24 cellular contexts compared by ENCODE assay signal in the genomic region with DNA sequence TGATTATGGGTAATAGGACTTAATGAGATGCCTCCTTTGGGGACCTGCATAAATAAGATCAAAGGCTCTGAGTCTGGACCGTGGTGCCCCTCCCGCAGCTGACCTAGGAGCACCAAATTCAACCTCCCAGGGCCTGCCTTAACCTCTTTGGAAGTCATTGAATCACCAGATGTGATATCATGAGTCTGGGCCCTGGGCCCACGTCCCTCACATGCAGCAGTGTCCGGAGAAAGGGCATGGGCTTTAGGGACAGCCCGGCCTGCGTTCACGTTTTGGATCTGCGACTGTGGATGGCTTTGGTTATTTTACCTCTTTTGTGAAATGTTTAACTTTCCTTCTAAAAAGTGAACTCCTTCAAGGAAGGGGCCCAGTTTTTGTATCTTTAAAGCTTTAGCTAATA.
"Had no signal": no experiment of that assay in that cellular context is flagged by ENCODE, and none has a peak within 500 bp of the region (broad histone marks: within the 10 kb centered on the region; RNA-seq: fewer than 3 reads in every experiment).

No MANE protein-coding gene starts in this region.

- H3K27ac Mint-ChIP-seq: natural killer cell; stimulated activated effector memory CD8-positive, alpha-beta T cell treated with anti-CD3 and anti-CD28 coated beads, Interleukin-12 subunit alpha, Interleukin-12 subunit beta, amount 100 ng/mL, for 72 hours had no signal

- H3K4me3 Mint-ChIP-seq: central memory CD8-positive, alpha-beta T cell; natural killer cell; neural crest cell; stimulated activated effector memory CD8-positive, alpha-beta T cell treated with anti-CD3 and anti-CD28 coated beads, Interleukin-12 subunit alpha, Interleukin-12 subunit beta, amount 100 ng/mL, for 72 hours had no signal

- H3K36me3 Mint-ChIP-seq: natural killer cell; stimulated activated effector memory CD8-positive, alpha-beta T cell treated with anti-CD3 and anti-CD28 coated beads, Interleukin-12 subunit alpha, Interleukin-12 subunit beta, amount 100 ng/mL, for 72 hours had no signal

- DNase-seq: colonic mucosa; dermis blood vessel endothelial cell; effector memory CD4-positive, alpha-beta T cell; foreskin keratinocyte; heart right ventricle; hippocampal formation; left cardiac atrium; left lung; lower lobe of right lung; natural killer cell; nucleus accumbens; right cardiac atrium; small intestine; stimulated activated CD4-positive, alpha-beta T cell treated with anti-CD3 and anti-CD28 coated beads, Interleukin-12 subunit alpha, Interleukin-12 subunit beta, amount 100 ng/mL, for 4 hours; stimulated activated CD4-positive, alpha-beta T cell treated with anti-CD3 and anti-CD28 coated beads, Interleukin-1b, Interleukin-23, amount 100 ng/mL, for 48 hours; stimulated activated CD4-positive, alpha-beta T cell treated with anti-CD3 and anti-CD28 coated beads, Interleukin-4, amount 100 ng/mL, for 1 hour; stimulated activated naive CD8-positive, alpha-beta T cell treated with anti-CD3 and anti-CD28 coated beads, Interleukin-15, Interleukin-2, amounts not matched to agents 100 U/mL and 50 U/mL, for 24 hours; substantia nigra; testis; tibial artery had no signal

- ATAC-seq: foreskin keratinocyte; gastroesophageal sphincter; left cardiac atrium; left lung; lower lobe of right lung; natural killer cell; right cardiac atrium; stimulated activated effector memory CD8-positive, alpha-beta T cell treated with anti-CD3 and anti-CD28 coated beads, Interleukin-12 subunit alpha, Interleukin-12 subunit beta, amount 100 ng/mL, for 72 hours; stimulated activated naive CD8-positive, alpha-beta T cell treated with anti-CD3 and anti-CD28 coated beads, Interleukin-15, Interleukin-2, amounts not matched to agents 100 U/mL and 50 U/mL, for 24 hours had no signal

- H3K27me3 Mint-ChIP-seq: central memory CD8-positive, alpha-beta T cell had no signal

- H3K4me1 Mint-ChIP-seq: central memory CD8-positive, alpha-beta T cell; natural killer cell had no signal
